ENCODE assay signal across 16 cellular contexts in the genomic region with DNA sequence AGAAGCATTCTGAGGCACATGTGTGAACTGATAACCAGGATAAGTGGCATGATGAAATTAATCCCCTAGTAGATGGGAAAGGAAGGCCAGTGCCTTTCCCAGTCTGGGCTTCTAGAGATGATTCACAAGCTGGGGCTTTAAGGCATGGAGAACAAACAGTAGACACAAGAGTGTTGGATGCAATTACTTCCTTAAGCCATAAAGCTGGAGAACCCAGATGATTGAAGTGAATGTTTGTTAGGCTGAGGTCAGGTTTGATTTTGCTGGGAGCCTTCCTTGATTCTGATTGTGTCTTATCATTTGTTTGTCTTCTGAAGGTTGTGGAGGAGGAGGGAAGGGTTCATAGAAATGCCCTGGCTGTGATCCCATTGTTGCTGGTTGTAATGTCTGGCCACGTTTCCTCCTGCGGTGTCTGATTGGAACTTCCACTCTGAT.
DNase-seq lines count a peak whose midpoint lies in the region; ATAC-seq and TF ChIP-seq lines count a peak whose summit lies in the region.
"Had no signal": no experiment of that assay in that cellular context is flagged by ENCODE, and none has a peak within 500 bp of the region (broad histone marks: within the 10 kb centered on the region; RNA-seq: fewer than 3 reads in every experiment).

No MANE protein-coding gene starts in this region.

- POLR2A ChIA-PET in PC-3 (lab: Charles Lee; ENCODE audit: unreplicated experiment): no interaction called here

- H4K20me1 ChIP-seq in PC-3 (ENCODE audit: low read length) (no peaks in the 10 kb centered on the region), smooth muscle cell (ENCODE audit: low read depth) (no peaks in the 10 kb centered on the region), H9 (ENCODE audit: control insufficient read depth, insufficient read depth, insufficient read length) (no peaks in the 10 kb centered on the region)

- H3F3A ChIP-seq in PC-3 (ENCODE audit: low read length, unreplicated experiment): no peaks in the 10 kb centered on the region
- no peaks in the 10 kb centered on the region for H3F3A ChIP-seq in smooth muscle cell (ENCODE audit: low read depth)

- no peak overlapping the region for H2BK120ac ChIP-seq in H9 (ENCODE audit: low read depth, low read length, poor library complexity, severe bottlenecking)

- H3K36me3 Mint-ChIP-seq in H9 (ENCODE audit: insufficient read depth in 1 of 3, low read depth in 3 of 3): no peaks in the 10 kb centered on the region
- H3K36me3 Mint-ChIP-seq: brain, IgD-negative memory B cell had no signal

- no peak overlapping the region for H3K4me3 Mint-ChIP-seq in H9
- H3K4me3 Mint-ChIP-seq: activated T-helper 1 cell treated with anti-CD3 and anti-CD28 coated beads, Interleukin-12 subunit alpha, Interleukin-12 subunit beta, Interleukin-2, Interleukin-4 antibody, amounts not matched to agents 30 ng/mL and 10 ng/mL and 1 ng/mL, durations not matched to agents 14 hours and 24 hours and 36 hours; brain; GM23338; IgD-negative memory B cell had no signal

- H3K9ac ChIP-seq in PC-3 (ENCODE audit: low read length): peak overlapping the region; percentile 68
- no peak overlapping the region for H3K9ac ChIP-seq in smooth muscle cell (ENCODE audit: low read depth)
- no peak overlapping the region for H3K9ac ChIP-seq in H9 (ENCODE audit: extremely low read depth, insufficient read length, low read length)

- no peak overlapping the region for H2AFZ ChIP-seq in PC-3 (ENCODE audit: low read length)
- H2AFZ ChIP-seq in smooth muscle cell (ENCODE audit: low read depth): no peak overlapping the region
- no peak overlapping the region for H2AFZ ChIP-seq in H9 (ENCODE audit: low read length)
- H2AFZ ChIP-seq: GM23338 had no signal

- H3K36me3 ChIP-seq in PC-3 (ENCODE audit: low read depth, low read length) (no peaks in the 10 kb centered on the region), smooth muscle cell (ENCODE audit: low read depth) (no peaks in the 10 kb centered on the region)
- H3K36me3 ChIP-seq: thoracic aorta had no signal

- H4K5ac ChIP-seq in H9 (ENCODE audit: insufficient read length, low read depth, low read length): no peak overlapping the region

- CTCF ChIA-PET in PC-3 (lab: Charles Lee): interaction anchor here (0.5 kb wide), 1 partner anchor 22 kb away, joined by 12 read pairs; no protein-coding TSS in a partner anchor

- peak overlapping the region; percentile 92 for H3K27ac ChIP-seq in PC-3 (ENCODE audit: low read length)
- H3K27ac ChIP-seq in smooth muscle cell (ENCODE audit: low read depth): peak overlapping the region; percentile 38
- H3K27ac ChIP-seq in H9 (ENCODE audit: insufficient read length, low read depth, low read length): no peak overlapping the region
- H3K27ac ChIP-seq: thoracic aorta had no signal

- H3K23me2 ChIP-seq in H9 (ENCODE audit: insufficient read length, low read depth, low read length, poor library complexity, severe bottlenecking): no peaks in the 10 kb centered on the region

- no peak overlapping the region for H3K14ac ChIP-seq in H9 (ENCODE audit: insufficient read depth, low read length)

- DNase-seq in NCI-H146 (lab: John Stamatoyannopoulos, UW) (peak; percentile 8), NCI-H146 treated with DMSO at 0.1 percent for 48 hours (lab: John Stamatoyannopoulos, UW; ENCODE audit: unreplicated experiment) (no peak), PC-3 (peak; percentile 78), foreskin fibroblast (peak; percentile 25 to 58), smooth muscle cell (lab: John Stamatoyannopoulos, UW; ENCODE audit: unreplicated experiment) (no peak), pons (ENCODE audit: low spot score) (no peak), hepatic stellate cell (ENCODE audit: low spot score) (no peak), H9 (no peak)
- DNase-seq: 8988T; activated CD4-positive, alpha-beta T cell treated with anti-CD3 and anti-CD28 coated beads for 48 hours; NCI-H1930 had no signal

- no peaks in the 10 kb centered on the region for H3K9me2 ChIP-seq in PC-3 (replicated peaks; ENCODE audit: low read length)

- no peak for TF ChIP-seq CTCF in PC-3 (conservative IDR thresholded peaks at IDR 0.05; ENCODE audit: low read depth, low read length)
- TF ChIP-seq CTCF in foreskin fibroblast (IDR thresholded peaks at IDR 0.05; ENCODE audit: low read depth, low read length): no peak
- TF ChIP-seq CTCF in smooth muscle cell (IDR thresholded peaks at IDR 0.05; ENCODE audit: borderline replicate concordance, insufficient read depth, poor library complexity, severe bottlenecking): no peak
- no peak for TF ChIP-seq CTCF in H9 (conservative IDR thresholded peaks at IDR 0.05)

- H3K27ac Mint-ChIP-seq in H9: no peak overlapping the region
- H3K27ac Mint-ChIP-seq: activated T-helper 1 cell treated with anti-CD3 and anti-CD28 coated beads, Interleukin-12 subunit alpha, Interleukin-12 subunit beta, Interleukin-2, Interleukin-4 antibody, amounts not matched to agents 30 ng/mL and 10 ng/mL and 1 ng/mL, durations not matched to agents 14 hours and 24 hours and 36 hours; GM23338; IgD-negative memory B cell had no signal

- ATAC-seq in PC-3: peak; percentile 63

- H3K4me3 ChIP-seq in PC-3 (ENCODE audit: low read length): no peak overlapping the region
- no peak overlapping the region for H3K4me3 ChIP-seq in foreskin fibroblast (ENCODE audit: low read depth in 1 of 2, low read length in 2 of 2)
- no peak overlapping the region for H3K4me3 ChIP-seq in smooth muscle cell
- H3K4me3 ChIP-seq: GM23338, thoracic aorta had no signal

- H3K9me3 Mint-ChIP-seq in H9: no peaks in the 10 kb centered on the region
- H3K9me3 Mint-ChIP-seq: activated T-helper 1 cell treated with anti-CD3 and anti-CD28 coated beads, Interleukin-12 subunit alpha, Interleukin-12 subunit beta, Interleukin-2, Interleukin-4 antibody, amounts not matched to agents 30 ng/mL and 10 ng/mL and 1 ng/mL, durations not matched to agents 14 hours and 24 hours and 36 hours; brain; IgD-negative memory B cell had no signal

- H4K91ac ChIP-seq in H9 (ENCODE audit: insufficient read length, low read depth, low read length): no peak overlapping the region

- H3K4me2 ChIP-seq in PC-3 (ENCODE audit: low read length) (peak overlapping the region; percentile 47), smooth muscle cell (no peak overlapping the region), H9 (ENCODE audit: insufficient read depth, insufficient read length, low read length) (no peak overlapping the region)
- H3K4me2 ChIP-seq: GM23338 had no signal

- no peak overlapping the region for H4K8ac ChIP-seq in H9 (replicated peaks; ENCODE audit: insufficient read length, low read depth, low read length)

- H3K4me1 ChIP-seq in PC-3 (ENCODE audit: insufficient read depth, low read length): peaks cover 43% of the 10 kb centered on the region
- H3K4me1 ChIP-seq in smooth muscle cell (ENCODE audit: low read depth): no peaks in the 10 kb centered on the region
- H3K4me1 ChIP-seq in H9 (ENCODE audit: insufficient read depth, low read length): no peaks in the 10 kb centered on the region

- H3K56ac ChIP-seq in H9 (ENCODE audit: insufficient read length, low read depth, low read length): no peak overlapping the region

- peaks cover 27 to 32% of the 10 kb centered on the region in 2 experiments for H3K4me1 Mint-ChIP-seq in H9
- H3K4me1 Mint-ChIP-seq: IgD-negative memory B cell had no signal

- H2BK20ac ChIP-seq in H9 (ENCODE audit: low read depth, low read length, poor library complexity, severe bottlenecking): no peak overlapping the region

- H3K79me2 ChIP-seq in PC-3 (ENCODE audit: low read length) (peaks cover 36% of the 10 kb centered on the region), smooth muscle cell (ENCODE audit: low read depth) (no peaks in the 10 kb centered on the region), H9 (ENCODE audit: insufficient read depth, low read length) (no peaks in the 10 kb centered on the region)

- intact Hi-C loops in PC-3 (cut with micrococcal nuclease): loop anchor here (1.0 kb wide), 1 partner anchor 91 kb away; no protein-coding TSS in a partner anchor

- H3K27me3 ChIP-seq in PC-3 (ENCODE audit: low read length): no peaks in the 10 kb centered on the region
- no peaks in the 10 kb centered on the region for H3K27me3 ChIP-seq in smooth muscle cell (ENCODE audit: low read depth)
- no peaks in the 10 kb centered on the region for H3K27me3 ChIP-seq in H9 (ENCODE audit: insufficient read depth, low read length)

- H2BK5ac ChIP-seq in H9 (ENCODE audit: insufficient read length, low read length): no peak overlapping the region

- WGBS in smooth muscle cell (ENCODE audit: low lambda C conversion rate): 38% methylated on average over 2 of the region's 2 CpGs
- no CpG with 5 or more reads among the region's 2 CpGs for WGBS in H9 (ENCODE audit: extremely low coverage, insufficient read length, low lambda C conversion rate)

- H3K23ac ChIP-seq in H9 (ENCODE audit: insufficient read length, low read depth, low read length): no peak overlapping the region

- no peak overlapping the region for H2AK5ac ChIP-seq in H9 (ENCODE audit: insufficient read length, low read length)

- H3K9me3 ChIP-seq in PC-3 (ENCODE audit: low read length) (no peaks in the 10 kb centered on the region), smooth muscle cell (replicated peaks; ENCODE audit: low read depth) (no peaks in the 10 kb centered on the region), H9 (ENCODE audit: control insufficient read depth, low read depth, low read length) (no peaks in the 10 kb centered on the region)
- H3K9me3 ChIP-seq: thoracic aorta had no signal

- no peak overlapping the region for H2BK15ac ChIP-seq in H9 (ENCODE audit: low read depth, low read length)

- no peaks in the 10 kb centered on the region for H3K79me1 ChIP-seq in H9 (ENCODE audit: insufficient read depth, low read depth, low read length, poor library complexity, severe bottlenecking)

- BruUV-seq in PC-3 (replicated peaks; lab: Mats Ljungman, UMichigan): no TSS peak

- no peak overlapping the region for H3K4ac ChIP-seq in H9 (ENCODE audit: low read depth, low read length)

- H3K18ac ChIP-seq in H9 (ENCODE audit: insufficient read length, low read depth, low read length): no peak overlapping the region

- H3T11ph ChIP-seq in H9 (ENCODE audit: low read length): no peak overlapping the region

- no peaks in the 10 kb centered on the region for H3K27me3 Mint-ChIP-seq in H9 (ENCODE audit: low read depth)

- no peak overlapping the region for H2BK12ac ChIP-seq in H9 (ENCODE audit: insufficient read length, low read depth, low read length)

Comparison
In these comparisons a context has a peak if more than half of its experiments do, and no peak if none do; other contexts are left out.
1. DNase-seq: peak in NCI-H146 (single experiment), PC-3 (single experiment) and foreskin fibroblast (2 of 2); none in NCI-H146 treated with DMSO at 0.1 percent for 48 hours (single experiment), smooth muscle cell (single experiment), pons (single experiment), hepatic stellate cell (single experiment) and H9 (single experiment).